In the genomic region with DNA sequence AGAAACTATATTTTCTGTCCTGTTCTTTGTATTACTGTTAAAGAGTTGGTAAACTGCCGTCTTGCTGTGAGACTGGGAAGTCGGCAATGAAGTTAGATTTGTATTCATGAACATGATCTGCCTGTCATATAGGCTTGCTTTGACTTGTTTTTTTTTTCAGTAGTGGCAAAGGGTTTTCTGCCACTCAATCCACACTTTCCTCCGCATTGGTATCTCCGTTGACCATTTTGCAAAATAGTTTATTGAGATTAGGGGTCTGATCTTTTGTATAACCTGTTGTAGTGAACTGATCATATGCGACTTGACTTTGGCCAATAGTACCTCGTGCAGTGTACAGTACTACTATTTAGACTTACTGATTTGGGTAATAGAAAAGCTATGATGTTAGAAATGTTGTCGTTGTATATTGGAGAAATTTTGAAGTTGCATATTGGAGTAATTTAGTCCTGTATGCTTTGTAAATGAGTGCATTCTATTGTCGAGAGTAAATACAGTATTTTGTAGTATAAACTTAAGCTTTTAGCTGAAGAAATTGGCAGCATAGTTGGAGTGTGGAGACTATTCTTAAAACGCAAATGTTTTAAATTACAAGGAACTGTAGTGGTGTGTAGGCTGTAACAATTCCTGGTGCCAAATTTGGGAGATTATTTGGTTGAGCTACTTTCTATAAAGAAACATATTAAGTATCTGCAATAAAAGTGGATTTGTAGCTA, we compare ENCODE assay signal across 8 cellular contexts. TPM values are rescaled to one million over a fixed set of nuclear protein-coding genes. Genes with fewer than 3 reads are reported as not detected.
A peak's percentile ranks its signal among the peaks of the same experiment; 100 is the strongest.
DNase-seq lines count a peak whose midpoint lies in the region; ATAC-seq and TF ChIP-seq lines count a peak whose summit lies in the region.

No MANE protein-coding gene starts in this region.

- TF ChIP-seq CTCF in SU-DHL-6 (IDR thresholded peaks at IDR 0.05; ENCODE audit: insufficient read depth, low read length, poor library complexity, severe bottlenecking) (no peak), suprapubic skin (IDR thresholded peaks at IDR 0.05) (no peak)

- 5% methylated on average over 9 of the region's 9 CpGs for WGBS in suprapubic skin

- H3K4me1 ChIP-seq in suprapubic skin: peaks cover 44% of the 10 kb centered on the region

- H3K27ac ChIP-seq in SU-DHL-6 (ENCODE audit: low read depth, low read length) (no peak overlapping the region), suprapubic skin (peak overlapping the region; percentile 100)

- 0 out of 2 replicates have a peak overlapping the region, but pooled peaks have one; percentile 73 for H3K9ac ChIP-seq in SU-DHL-6 (ENCODE audit: low read length)

- H3K36me3 ChIP-seq in SU-DHL-6 (ENCODE audit: low read length) (no peaks in the 10 kb centered on the region), suprapubic skin (no peaks in the 10 kb centered on the region)

- TF ChIP-seq POLR2A in suprapubic skin (IDR thresholded peaks at IDR 0.05): no peak

- peak; percentile 55 for DNase-seq in DMS 273 (lab: John Stamatoyannopoulos, UW; ENCODE audit: unreplicated experiment)
- DNase-seq in DMS 273 treated with DMSO at 0.1 percent for 48 hours (lab: John Stamatoyannopoulos, UW): no peak
- no peak for DNase-seq in suprapubic skin (ENCODE audit: low spot score in 2 of 2)

- no peaks in the 10 kb centered on the region for H3K27me3 ChIP-seq in SU-DHL-6 (ENCODE audit: low read length)
- H3K27me3 ChIP-seq in suprapubic skin: no peaks in the 10 kb centered on the region

- no peak for ATAC-seq in GM18873 (IDR thresholded peaks at IDR 0.05; ENCODE audit: low FRiP score, unreplicated experiment)
- ATAC-seq in HG03159 (IDR thresholded peaks at IDR 0.05; ENCODE audit: unreplicated experiment): no peak
- no peak for ATAC-seq in HG02840 (IDR thresholded peaks at IDR 0.05; ENCODE audit: low FRiP score, unreplicated experiment)

- peaks cover 25% of the 10 kb centered on the region for H3F3A ChIP-seq in SU-DHL-6 (ENCODE audit: insufficient read depth)

- no peaks in the 10 kb centered on the region for H3K9me2 ChIP-seq in SU-DHL-6 (replicated peaks; ENCODE audit: insufficient read depth, low read length)

- H3K79me2 ChIP-seq in SU-DHL-6 (ENCODE audit: insufficient read depth, low read length): peaks cover 36% of the 10 kb centered on the region

- no peak overlapping the region for H2AFZ ChIP-seq in SU-DHL-6 (ENCODE audit: low read depth, low read length, severe bottlenecking)

- TF ChIP-seq EP300 in suprapubic skin (IDR thresholded peaks at IDR 0.05): no peak

- H3K9me3 ChIP-seq in SU-DHL-6 (ENCODE audit: insufficient read depth, low read length) (no peaks in the 10 kb centered on the region), iPS-18c (ENCODE audit: control insufficient read depth, insufficient read depth, low read length) (no peaks in the 10 kb centered on the region), suprapubic skin (no peaks in the 10 kb centered on the region)

- peak overlapping the region; percentile 76 for H3K4me2 ChIP-seq in SU-DHL-6 (ENCODE audit: low read depth, low read length, poor library complexity, severe bottlenecking)

- H4K20me1 ChIP-seq in SU-DHL-6 (ENCODE audit: low read depth, low read length): peaks cover 13% of the 10 kb centered on the region; the same call in 1 of the 2 replicates

- peak overlapping the region; percentile 65 for H3K4me3 ChIP-seq in SU-DHL-6 (ENCODE audit: insufficient read depth, low read length, poor library complexity, severe bottlenecking)
- H3K4me3 ChIP-seq in iPS-18c (ENCODE audit: insufficient read depth, low read depth, low read length): peak overlapping the region; percentile 94
- H3K4me3 ChIP-seq in suprapubic skin: peak overlapping the region; percentile 99

RNA-seq across cellular contexts. Expression of gene DENND4C, which starts 1.8 kb away (rescaled TPM):
- 100 to 1,000 TPM in 1 of 4 donors, 10 to 100 TPM in 3; 69.0 to 211 (median 94.8) TPM for total RNA-seq in suprapubic skin
